23 cellular contexts compared by ENCODE assay signal in genomic region chr19:39332293-39332692, GRCh38. TPM values are rescaled to one million over a fixed set of nuclear protein-coding genes. Genes with fewer than 3 reads are reported as not detected.
A peak's percentile ranks its signal among the peaks of the same experiment; 100 is the strongest.
DNase-seq lines count a peak whose midpoint lies in the region; ATAC-seq, FAIRE-seq and TF ChIP-seq lines count a peak whose summit lies in the region.
"Had no signal": no experiment of that assay in that cellular context is flagged by ENCODE, and none has a peak within 500 bp of the region (broad histone marks: within the 10 kb centered on the region; RNA-seq: fewer than 3 reads in every experiment).

No MANE protein-coding gene starts in this region.

- no peaks in the 10 kb centered on the region for H3K27me3 ChIP-seq in Loucy (ENCODE audit: insufficient read depth, low read length, poor library complexity, severe bottlenecking)
- H3K27me3 ChIP-seq in K562 (ENCODE audit: control insufficient read depth in 2 of 2, insufficient read depth in 2 of 2, low read length in 2 of 2): no peaks in the 10 kb centered on the region
- H3K27me3 ChIP-seq in transverse colon: no peaks in the 10 kb centered on the region
- H3K27me3 ChIP-seq: SJCRH30 had no signal

- H3K4me1 ChIP-seq in Loucy (ENCODE audit: insufficient read depth, low read length, poor library complexity, severe bottlenecking) (peaks cover 33% of the 10 kb centered on the region), K562 (replicated peaks in 1 of 2; ENCODE audit: control insufficient read depth in 2 of 2, insufficient read depth in 2 of 2, low read length in 2 of 2) (peaks cover 11 to 13% of the 10 kb centered on the region in 2 experiments), transverse colon (peaks cover 0 to 5% (median 2%) of the 10 kb centered on the region in 4 donors)
- H3K4me1 ChIP-seq: SJCRH30 had no signal

- no peak for TF ChIP-seq RAD21 in K562 (CRISPR knock-in tag; conservative IDR thresholded peaks at IDR 0.05 in 1 of 2, IDR thresholded peaks at IDR 0.05 in 1 of 2)

- H3F3A ChIP-seq in Loucy (ENCODE audit: low read depth): no peaks in the 10 kb centered on the region; the same call in 1 of the 2 replicates

- CTCF ChIA-PET in K562 (lab: Yijun Ruan, JAX; ENCODE audit: low intra/inter-chr PET ratio): interaction anchor here (0.6 kb wide), 1 partner anchor 209 kb away, joined by 3 read pairs; no protein-coding TSS in a partner anchor

- TF ChIP-seq CTCF in Loucy (conservative IDR thresholded peaks at IDR 0.05; ENCODE audit: low read length) (no peak), K562 (IDR thresholded peaks at IDR 0.05 in 2 of 3, conservative IDR thresholded peaks at IDR 0.05 in 1 of 3; ENCODE audit: insufficient read depth in 2 of 3, low read depth in 1 of 3, low read length in 3 of 3) (no peak), transverse colon (IDR thresholded peaks at IDR 0.05) (no peak)

- no peaks in the 10 kb centered on the region for H3K9me3 Mint-ChIP-seq in stimulated activated naive CD8-positive, alpha-beta T cell treated with anti-CD3 and anti-CD28 coated beads, Interleukin-15, amount 100 ng/mL, for 72 hours
- H3K9me3 Mint-ChIP-seq: IgD-negative memory B cell had no signal

- H3K4me3 Mint-ChIP-seq in stimulated activated naive CD8-positive, alpha-beta T cell treated with anti-CD3 and anti-CD28 coated beads, Interleukin-15, amount 100 ng/mL, for 72 hours: peak overlapping the region; percentile 95 to 98

- TF ChIP-seq POLR2A in K562 (conservative IDR thresholded peaks at IDR 0.05) (no peak), transverse colon (IDR thresholded peaks at IDR 0.05) (no peak)

- H2AFZ ChIP-seq in Loucy (ENCODE audit: low read length): no peak overlapping the region
- H2AFZ ChIP-seq in K562 (ENCODE audit: low read depth, low read length): no peak overlapping the region
- H2AFZ ChIP-seq: GM23248 had no signal

- H3K36me3 ChIP-seq in Loucy (ENCODE audit: insufficient read depth, low read length) (peaks cover 3% of the 10 kb centered on the region; the same call in 1 of the 2 replicates), K562 (ENCODE audit: control insufficient read depth, insufficient read depth, low read length) (no peaks in the 10 kb centered on the region), transverse colon (no peaks in the 10 kb centered on the region)
- H3K36me3 ChIP-seq: SJCRH30 had no signal

- TF ChIP-seq EP300 in K562 (IDR thresholded peaks at IDR 0.05; ENCODE audit: low read length) (no peak), transverse colon (IDR thresholded peaks at IDR 0.05; ENCODE audit: low read depth) (no peak)

- H3K4me1 Mint-ChIP-seq in stimulated activated naive CD8-positive, alpha-beta T cell treated with anti-CD3 and anti-CD28 coated beads, Interleukin-15, amount 100 ng/mL, for 72 hours: peaks cover 84% of the 10 kb centered on the region

- no peak for FAIRE-seq in K562 (lab: Jason Lieb, UNC)
- FAIRE-seq: HTR-8/SVneo had no signal

- intact Hi-C loops in K562 (cut with micrococcal nuclease) (no loop called here), transverse colon (cut with DNase I; ENCODE audit: low total_unique reads) (no loop called here)

- POLR2A ChIA-PET in K562 (lab: Yijun Ruan, JAX): no interaction called here

- H3K27me3 Mint-ChIP-seq in stimulated activated naive CD8-positive, alpha-beta T cell treated with anti-CD3 and anti-CD28 coated beads, Interleukin-15, amount 100 ng/mL, for 72 hours: no peaks in the 10 kb centered on the region
- H3K27me3 Mint-ChIP-seq: IgD-negative memory B cell had no signal

- H3K27ac ChIP-seq in K562 (ENCODE audit: extremely low read depth, low read depth, low read length): no peak overlapping the region
- H3K27ac ChIP-seq in transverse colon: no peak overlapping the region
- H3K27ac ChIP-seq: C4-2B, GM23248, SJCRH30 had no signal

- no peaks in the 10 kb centered on the region for H3K9me1 ChIP-seq in K562 (ENCODE audit: control insufficient read depth, insufficient read depth, low read length)

- no peak for DNase-seq in stimulated activated naive CD8-positive, alpha-beta T cell treated with anti-CD3 and anti-CD28 coated beads, Interleukin-15, amount 100 ng/mL, for 72 hours
- no peak for DNase-seq in stimulated activated naive CD8-positive, alpha-beta T cell treated with anti-CD3 and anti-CD28 coated beads, Interleukin-15, Interleukin-2, amounts not matched to agents 100 U/mL and 50 U/mL, for 24 hours
- no peak for DNase-seq in K562 (ENCODE audit: extremely low read depth in 1 of 4, low spot score in 3 of 4)
- no peak for DNase-seq in transverse colon
- DNase-seq in putamen (ENCODE audit: low spot score): no peak
- no peak for DNase-seq in H4 (ENCODE audit: low spot score)
- DNase-seq: DMS153, GDM1, GM23248, HCEC 1CT, Kasumi-1, MM.1S, NCI-H1092, NCI-H1436 treated with DMSO at 0.1 percent for 48 hours, NCI-H2029, NCI-H345, NCI-H524 treated with DMSO at 0.1 percent for 48 hours, SJCRH30 had no signal

- no peak for ATAC-seq in stimulated activated naive CD8-positive, alpha-beta T cell treated with anti-CD3 and anti-CD28 coated beads, Interleukin-15, amount 100 ng/mL, for 72 hours
- ATAC-seq in stimulated activated naive CD8-positive, alpha-beta T cell treated with anti-CD3 and anti-CD28 coated beads, Interleukin-15, Interleukin-2, amounts not matched to agents 100 U/mL and 50 U/mL, for 24 hours: no peak
- ATAC-seq in K562: no peak

- H3K9me3 ChIP-seq in Loucy (ENCODE audit: insufficient read depth, low read depth, low read length): no peaks in the 10 kb centered on the region
- H3K9me3 ChIP-seq in K562 (replicated peaks; ENCODE audit: control insufficient read depth, insufficient read depth, low read depth, low read length): no peaks in the 10 kb centered on the region
- no peaks in the 10 kb centered on the region for H3K9me3 ChIP-seq in transverse colon
- H3K9me3 ChIP-seq: SJCRH30 had no signal

- H4K20me1 ChIP-seq in Loucy (ENCODE audit: insufficient read depth, low read length, poor library complexity, severe bottlenecking) (peaks cover 4% of the 10 kb centered on the region), K562 (replicated peaks; ENCODE audit: control insufficient read depth, insufficient read depth, low read length) (no peaks in the 10 kb centered on the region)

- no peaks in the 10 kb centered on the region for H3K9me2 ChIP-seq in Loucy (replicated peaks; ENCODE audit: low read depth, low read length)

- H3K79me2 ChIP-seq in Loucy (ENCODE audit: insufficient read depth, low read length): peaks cover 42% of the 10 kb centered on the region
- no peaks in the 10 kb centered on the region for H3K79me2 ChIP-seq in K562 (ENCODE audit: control insufficient read depth, insufficient read depth, low read length)

- 71% methylated on average over 4 of the region's 7 CpGs for WGBS in K562 (ENCODE audit: insufficient coverage, low coverage, missing lambda C conversion rate)
- 59 to 63% methylated on average over 4 to 7 of the region's 7 CpGs for WGBS in transverse colon (ENCODE audit: low coverage in 1 of 2), 2 donors

- BruUV-seq in K562 (replicated peaks; lab: Mats Ljungman, UMichigan): no TSS peak

- H3K4me3 ChIP-seq in Loucy (ENCODE audit: low read length, poor library complexity, severe bottlenecking): no peak overlapping the region
- H3K4me3 ChIP-seq in K562: no peak overlapping the region
- H3K4me3 ChIP-seq in transverse colon: no peak overlapping the region
- H3K4me3 ChIP-seq: GM23248, SJCRH30 had no signal

- no peak overlapping the region for H3K9ac ChIP-seq in Loucy (ENCODE audit: low read depth, low read length, poor library complexity, severe bottlenecking)
- H3K9ac ChIP-seq in K562 (ENCODE audit: insufficient read depth in 1 of 2, low read depth in 2 of 2, low read length in 2 of 2): no peak overlapping the region
- H3K9ac ChIP-seq: GM23248 had no signal

- in situ Hi-C loops in K562 (cut with MboI): no loop called here
- in situ Hi-C loops in transverse colon (cut with MboI; ENCODE audit: low pct_ligation_motif_present in 1 of 4, low pct_unique_long_range_greater_than_20kb in 1 of 4, low sequenced_read_pairs in 3 of 4): loop anchor here in 3 of 4 donors (10.0 to 25.0 kb wide), 2 partner anchors 205 to 207 kb away; partner anchors contain the start of genes EID2 (in 2 of the 3), EID2B (in 2 of the 3) and PAK4 (in 1 of the 3)

- no peak overlapping the region for H3K27ac Mint-ChIP-seq in stimulated activated naive CD8-positive, alpha-beta T cell treated with anti-CD3 and anti-CD28 coated beads, Interleukin-15, amount 100 ng/mL, for 72 hours

- peak overlapping the region; percentile 49 for H3K4me2 ChIP-seq in Loucy (ENCODE audit: low read depth, low read length, poor library complexity, severe bottlenecking)
- no peak overlapping the region for H3K4me2 ChIP-seq in K562 (ENCODE audit: insufficient read depth, low read length)

RNA-seq across cellular contexts. Expression of gene GMFG, which starts 3.5 kb away (rescaled TPM):
- 7.6 and 17.2 TPM in 2 replicates for total RNA-seq in K562 (2011; cell fraction: chromatin; rRNA removed; ENCODE audit: low replicate concordance)
- total RNA-seq in K562 (2011; cell fraction: nucleolus; rRNA removed): 11.3 and 11.6 TPM in 2 replicates
- total RNA-seq in K562 (2011; cell fraction: nucleoplasm; rRNA removed): 14.4 and 17.5 TPM in 2 replicates
- total RNA-seq in K562 (2014; rRNA removed) (37.1 and 48.4 TPM in 2 replicates), K562 (2014; rRNA removed; fragmentation: Illumina TruSeq; extraction: Trizol) (48.5 and 59.1 TPM in 2 replicates), K562 (2015; rRNA removed; fragmentation: Illumina TruSeq; extraction: Trizol) (52.8 and 55.6 TPM in 2 replicates), K562 (2021) (51.8 and 58.6 TPM in 2 replicates), transverse colon (10 to 100 TPM in 2 of 4 donors, 1 to 10 TPM in 1, not detected in 1; 7.6 to 18.7 (median 17.6) TPM)
- polyA plus RNA-seq in K562 (2011; rRNA removed) (91.3 and 101 TPM in 2 replicates), K562 (2014; fragmentation: Illumina TruSeq; extraction: Trizol) (49.0 and 60.2 TPM in 2 replicates), K562 (2014; fragmentation: Nextera tagmentation; extraction: Ambion mirVana) (100 to 1,000 TPM; 133 to 152 TPM), K562 (2014; rRNA removed) (61.3 and 70.7 TPM in 2 replicates)
- polyA plus RNA-seq in K562 (2011; cell fraction: cytosol; rRNA removed): 45.0 and 75.1 TPM in 2 replicates
- polyA plus RNA-seq in K562 (2011; cell fraction: nucleus; rRNA removed): 35.8 and 51.3 TPM in 2 replicates
- 108 and 198 TPM in 2 replicates for polyA plus RNA-seq in K562 (2012)
- polyA minus RNA-seq in K562 (2011; rRNA and poly(A)+ RNA removed): 23.5 and 24.2 TPM in 2 replicates
- 8.4 and 10.6 TPM in 2 replicates for polyA minus RNA-seq in K562 (2011; cell fraction: cytosol; rRNA and poly(A)+ RNA removed)
- polyA minus RNA-seq in K562 (2011; cell fraction: nucleus; rRNA and poly(A)+ RNA removed): 2.2 and 9.1 TPM in 2 replicates
- 13.3 and 14.1 TPM in 2 replicates for total RNA-seq in H4 (2014; rRNA removed; shearing (Covaris generic))
- total RNA-seq: GM23248 had no signal

RNA-seq across cellular contexts. Expression of gene SAMD4B, which starts 9.9 kb away (rescaled TPM):
- total RNA-seq in K562 (2011; cell fraction: chromatin; rRNA removed; ENCODE audit: low replicate concordance): 114 and 163 TPM in 2 replicates
- 74.5 and 86.1 TPM in 2 replicates for total RNA-seq in K562 (2011; cell fraction: nucleolus; rRNA removed)
- total RNA-seq in K562 (2011; cell fraction: nucleoplasm; rRNA removed): 116 and 164 TPM in 2 replicates
- 41.1 and 55.2 TPM in 2 replicates for total RNA-seq in K562 (2014; rRNA removed)
- total RNA-seq in K562 (2014; rRNA removed; fragmentation: Illumina TruSeq; extraction: Trizol): 17.2 and 19.9 TPM in 2 replicates
- total RNA-seq in K562 (2015; rRNA removed; fragmentation: Illumina TruSeq; extraction: Trizol): 38.0 and 42.2 TPM in 2 replicates
- 86.3 and 90.5 TPM in 2 replicates for total RNA-seq in K562 (2021)
- polyA plus RNA-seq in K562 (2011; rRNA removed): 20.9 and 54.2 TPM in 2 replicates
- 38.5 and 56.2 TPM in 2 replicates for polyA plus RNA-seq in K562 (2011; cell fraction: cytosol; rRNA removed)
- polyA plus RNA-seq in K562 (2011; cell fraction: nucleus; rRNA removed): 81.0 and 127 TPM in 2 replicates
- 86.0 and 136 TPM in 2 replicates for polyA plus RNA-seq in K562 (2012)
- 81.8 and 105 TPM in 2 replicates for polyA plus RNA-seq in K562 (2014; fragmentation: Illumina TruSeq; extraction: Trizol)
- polyA plus RNA-seq in K562 (2014; fragmentation: Nextera tagmentation; extraction: Ambion mirVana): 1 to 10 TPM; 3.4 to 5.9 TPM
- 76.4 and 77.0 TPM in 2 replicates for polyA plus RNA-seq in K562 (2014; rRNA removed)
- polyA minus RNA-seq in K562 (2011; rRNA and poly(A)+ RNA removed): 22.5 and 27.0 TPM in 2 replicates
- 59.6 and 84.3 TPM in 2 replicates for polyA minus RNA-seq in K562 (2011; cell fraction: cytosol; rRNA and poly(A)+ RNA removed)
- polyA minus RNA-seq in K562 (2011; cell fraction: nucleus; rRNA and poly(A)+ RNA removed): 23.4 and 27.1 TPM in 2 replicates
- total RNA-seq in transverse colon: 100 to 1,000 TPM in 1 of 4 donors, 10 to 100 TPM in 3; 60.7 to 102 (median 77.1) TPM
- total RNA-seq in H4 (2014; rRNA removed; shearing (Covaris generic)): 33.9 and 35.3 TPM in 2 replicates

RNA-seq across cellular contexts. Expression of gene LRFN1, which starts 11.6 kb away (rescaled TPM):
- 2.3 and 5.9 TPM in 2 replicates for total RNA-seq in K562 (2011; cell fraction: chromatin; rRNA removed; ENCODE audit: low replicate concordance)
- 10.0 and 11.3 TPM in 2 replicates for total RNA-seq in K562 (2011; cell fraction: nucleolus; rRNA removed)
- 5.9 and 6.6 TPM in 2 replicates for total RNA-seq in K562 (2011; cell fraction: nucleoplasm; rRNA removed)
- 3.8 and 5.0 TPM in 2 replicates for total RNA-seq in K562 (2014; rRNA removed)
- 0.44 and 0.45 TPM in 2 replicates for total RNA-seq in K562 (2014; rRNA removed; fragmentation: Illumina TruSeq; extraction: Trizol)
- 1.1 and 1.3 TPM in 2 replicates for total RNA-seq in K562 (2015; rRNA removed; fragmentation: Illumina TruSeq; extraction: Trizol)
- 10.6 and 10.7 TPM in 2 replicates for total RNA-seq in K562 (2021)
- polyA plus RNA-seq in K562 (2011; rRNA removed): 0.52 and 1.0 TPM in 2 replicates
- polyA plus RNA-seq in K562 (2011; cell fraction: cytosol; rRNA removed): 1.9 and 4.7 TPM in 2 replicates
- 2.7 and 3.9 TPM in 2 replicates for polyA plus RNA-seq in K562 (2011; cell fraction: nucleus; rRNA removed)
- polyA plus RNA-seq in K562 (2012): 4.1 and 4.7 TPM in 2 replicates
- polyA plus RNA-seq in K562 (2014; fragmentation: Illumina TruSeq; extraction: Trizol): 1.3 and 2.1 TPM in 2 replicates
- under 1 TPM; 0.13 TPM for polyA plus RNA-seq in K562 (2014; fragmentation: Nextera tagmentation; extraction: Ambion mirVana)
- 3.9 and 4.6 TPM in 2 replicates for polyA plus RNA-seq in K562 (2014; rRNA removed)
- polyA minus RNA-seq in K562 (2011; rRNA and poly(A)+ RNA removed): 0.98 and 1.0 TPM in 2 replicates
- 2.8 and 5.5 TPM in 2 replicates for polyA minus RNA-seq in K562 (2011; cell fraction: cytosol; rRNA and poly(A)+ RNA removed)
- polyA minus RNA-seq in K562 (2011; cell fraction: nucleus; rRNA and poly(A)+ RNA removed): 2.7 and 3.8 TPM in 2 replicates
- under 1 TPM in 2 of 4 donors, not detected in 2; 0.14 to 0.64 TPM for total RNA-seq in transverse colon
- total RNA-seq in H4 (2014; rRNA removed; shearing (Covaris generic)): 0.68 and 0.72 TPM in 2 replicates
- total RNA-seq: GM23248 had no signal
- polyA plus RNA-seq: GM23248 had no signal

RNA-seq across cellular contexts. Expression of gene IFNL1, which starts 36.1 kb away (rescaled TPM):
- not detected in 2 replicates for total RNA-seq in K562 (2011; cell fraction: chromatin; rRNA removed; ENCODE audit: low replicate concordance)
- total RNA-seq in K562 (2011; cell fraction: nucleolus; rRNA removed): not detected in 2 replicates
- not detected in 2 replicates for total RNA-seq in K562 (2011; cell fraction: nucleoplasm; rRNA removed)
- total RNA-seq in K562 (2014; rRNA removed) (not detected in 2 replicates), K562 (2014; rRNA removed; fragmentation: Illumina TruSeq; extraction: Trizol) (not detected in 2 replicates), K562 (2015; rRNA removed; fragmentation: Illumina TruSeq; extraction: Trizol) (not detected in 2 replicates), K562 (2021) (not detected in 2 replicates), transverse colon (not detected)
- polyA plus RNA-seq in K562 (2011; rRNA removed) (not detected in 2 replicates), K562 (2014; fragmentation: Illumina TruSeq; extraction: Trizol) (not detected in 2 replicates), K562 (2014; fragmentation: Nextera tagmentation; extraction: Ambion mirVana) (not detected), K562 (2014; rRNA removed) (not detected in 2 replicates)
- polyA plus RNA-seq in K562 (2011; cell fraction: cytosol; rRNA removed): not detected in 2 replicates
- not detected in 2 replicates for polyA plus RNA-seq in K562 (2011; cell fraction: nucleus; rRNA removed)
- not detected in 2 replicates for polyA plus RNA-seq in K562 (2012)
- polyA minus RNA-seq in K562 (2011; rRNA and poly(A)+ RNA removed): not detected in 2 replicates
- polyA minus RNA-seq in K562 (2011; cell fraction: cytosol; rRNA and poly(A)+ RNA removed): not detected in 2 replicates
- polyA minus RNA-seq in K562 (2011; cell fraction: nucleus; rRNA and poly(A)+ RNA removed): not detected in 2 replicates
- total RNA-seq in H4 (2014; rRNA removed; shearing (Covaris generic)): not detected in 2 replicates
- total RNA-seq: Daoy, GM23248, SJCRH30 had no signal
- polyA plus RNA-seq: GM23248, IgD-negative memory B cell had no signal

RNA-seq across cellular contexts. Expression of gene PAF1, which starts 58.6 kb away (rescaled TPM):
- total RNA-seq in K562 (2011; cell fraction: chromatin; rRNA removed; ENCODE audit: low replicate concordance): 59.0 and 87.9 TPM in 2 replicates
- total RNA-seq in K562 (2011; cell fraction: nucleolus; rRNA removed): 51.6 and 65.2 TPM in 2 replicates
- total RNA-seq in K562 (2011; cell fraction: nucleoplasm; rRNA removed): 40.5 and 40.8 TPM in 2 replicates
- 41.2 and 50.5 TPM in 2 replicates for total RNA-seq in K562 (2014; rRNA removed)
- 22.6 and 23.2 TPM in 2 replicates for total RNA-seq in K562 (2014; rRNA removed; fragmentation: Illumina TruSeq; extraction: Trizol)
- 37.0 and 39.8 TPM in 2 replicates for total RNA-seq in K562 (2015; rRNA removed; fragmentation: Illumina TruSeq; extraction: Trizol)
- 30.7 and 33.8 TPM in 2 replicates for total RNA-seq in K562 (2021)
- 30.1 and 31.6 TPM in 2 replicates for polyA plus RNA-seq in K562 (2011; rRNA removed)
- 31.4 and 56.3 TPM in 2 replicates for polyA plus RNA-seq in K562 (2011; cell fraction: cytosol; rRNA removed)
- polyA plus RNA-seq in K562 (2011; cell fraction: nucleus; rRNA removed): 65.9 and 73.6 TPM in 2 replicates
- 37.5 and 43.8 TPM in 2 replicates for polyA plus RNA-seq in K562 (2012)
- polyA plus RNA-seq in K562 (2014; fragmentation: Illumina TruSeq; extraction: Trizol): 41.1 and 45.0 TPM in 2 replicates
- polyA plus RNA-seq in K562 (2014; fragmentation: Nextera tagmentation; extraction: Ambion mirVana): 1 to 10 TPM; 1.5 to 1.7 TPM
- 32.4 and 43.5 TPM in 2 replicates for polyA plus RNA-seq in K562 (2014; rRNA removed)
- 38.6 and 43.3 TPM in 2 replicates for polyA minus RNA-seq in K562 (2011; rRNA and poly(A)+ RNA removed)
- 21.1 and 21.3 TPM in 2 replicates for polyA minus RNA-seq in K562 (2011; cell fraction: cytosol; rRNA and poly(A)+ RNA removed)
- 33.7 and 58.5 TPM in 2 replicates for polyA minus RNA-seq in K562 (2011; cell fraction: nucleus; rRNA and poly(A)+ RNA removed)
- 10 to 100 TPM; 37.8 to 71.2 (median 43.0) TPM for total RNA-seq in transverse colon
- total RNA-seq in H4 (2014; rRNA removed; shearing (Covaris generic)): 40.8 and 62.0 TPM in 2 replicates
